In the genomic region with DNA sequence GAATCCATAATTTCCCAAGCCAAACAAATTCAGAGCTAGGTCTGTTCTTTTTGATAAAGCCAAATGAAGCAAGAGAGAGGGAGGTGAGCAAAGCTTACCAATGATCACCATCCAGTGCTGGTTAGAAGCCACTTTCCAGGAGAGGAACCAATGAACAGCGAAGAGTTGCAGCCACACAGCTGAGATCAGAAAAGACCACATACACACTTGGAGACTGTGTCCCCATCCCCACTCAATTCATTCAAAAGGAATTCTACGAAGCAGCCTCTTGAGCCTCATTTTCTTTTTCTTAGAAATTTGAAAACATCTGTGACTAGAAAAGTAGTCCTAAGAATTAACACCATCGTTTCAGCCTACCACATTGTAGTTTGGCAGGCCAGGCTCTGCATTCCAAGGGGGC, we compare ENCODE assay signal across 21 cellular contexts. TPM values are rescaled to one million over a fixed set of nuclear protein-coding genes. Genes with fewer than 3 reads are reported as not detected.
DNase-seq lines count a peak whose midpoint lies in the region; ATAC-seq and TF ChIP-seq lines count a peak whose summit lies in the region.
"Had no signal": no experiment of that assay in that cellular context is flagged by ENCODE, and none has a peak within 500 bp of the region (broad histone marks: within the 10 kb centered on the region; RNA-seq: fewer than 3 reads in every experiment).

No MANE protein-coding gene starts in this region.

- peaks cover 16 to 40% of the 10 kb centered on the region in 2 donors for H3K36me3 ChIP-seq in body of pancreas (replicated peaks in 1 of 2; ENCODE audit: insufficient read depth in 1 of 2, low read depth in 2 of 2)

- H3K27me3 Mint-ChIP-seq in activated naive CD4-positive, alpha-beta T cell treated with anti-CD3 and anti-CD28 coated beads, Interleukin-2, amount 10 ng/mL, durations not matched to agents 7 days and 5 days: peaks cover 7% of the 10 kb centered on the region
- H3K27me3 Mint-ChIP-seq: CD4-positive, alpha-beta memory T cell; IgD-negative memory B cell had no signal

- CTCF ChIA-PET in activated naive CD4-positive, alpha-beta T cell treated with anti-CD3 and anti-CD28 coated beads, Interleukin-2, amount 10 ng/mL, durations not matched to agents 7 days and 5 days (lab: Charles Lee): interaction anchor here (1.3 to 10.2 kb wide), 2 partner anchors 68 to 350 kb away, joined by 3 to 128 read pairs; no protein-coding TSS in a partner anchor

- TF ChIP-seq POLR2A in NB4 (IDR thresholded peaks at IDR 0.05; ENCODE audit: extremely low read depth, insufficient read length) (no peak), body of pancreas (IDR thresholded peaks at IDR 0.05) (no peak)

- peaks cover 47% of the 10 kb centered on the region for H3K36me3 Mint-ChIP-seq in activated naive CD4-positive, alpha-beta T cell treated with anti-CD3 and anti-CD28 coated beads, Interleukin-2, amount 10 ng/mL, durations not matched to agents 7 days and 5 days

- H3K27me3 ChIP-seq in body of pancreas: no peaks in the 10 kb centered on the region

- peak overlapping the region; percentile 22 for H3K27ac Mint-ChIP-seq in activated naive CD4-positive, alpha-beta T cell treated with anti-CD3 and anti-CD28 coated beads, Interleukin-2, amount 10 ng/mL, durations not matched to agents 7 days and 5 days

- peak overlapping the region in 2 of 4 donors; percentile 69 to 84 for H3K27ac ChIP-seq in body of pancreas

- H3K9me3 Mint-ChIP-seq in activated naive CD4-positive, alpha-beta T cell treated with anti-CD3 and anti-CD28 coated beads, Interleukin-2, amount 10 ng/mL, durations not matched to agents 7 days and 5 days: no peaks in the 10 kb centered on the region
- H3K9me3 Mint-ChIP-seq: CD4-positive, alpha-beta memory T cell; IgD-negative memory B cell had no signal

- ATAC-seq in left lobe of liver: peak; percentile 13
- ATAC-seq in body of pancreas: no peak

- peaks cover 15% of the 10 kb centered on the region for H3K4me1 Mint-ChIP-seq in activated naive CD4-positive, alpha-beta T cell treated with anti-CD3 and anti-CD28 coated beads, Interleukin-2, amount 10 ng/mL, durations not matched to agents 7 days and 5 days

- no peaks in the 10 kb centered on the region for H3K9me3 ChIP-seq in body of pancreas
- H3K9me3 ChIP-seq: HAP-1 had no signal

- no peak for DNase-seq in activated naive CD4-positive, alpha-beta T cell treated with anti-CD3 and anti-CD28 coated beads, Interleukin-2, amount 10 ng/mL, durations not matched to agents 7 days and 5 days
- no peak for DNase-seq in activated naive CD4-positive, alpha-beta T cell (lab: John Stamatoyannopoulos, UW)
- no peak for DNase-seq in NB4 (ENCODE audit: low read depth)
- DNase-seq in left lobe of liver (ENCODE audit: low spot score): no peak
- no peak for DNase-seq in putamen (ENCODE audit: low spot score)
- DNase-seq in NCI-H2081 treated with DMSO at 0.1 percent for 48 hours (lab: John Stamatoyannopoulos, UW): no peak
- DNase-seq in body of pancreas: no peak
- DNase-seq: ACHN; AML-193; DMS79; NCI-H187; NCI-H69; NK-92 treated with Interleukin-12 subunit alpha and Interleukin-12 subunit beta, amount 100 ng/mL, for 24 hours; OCI-M1; SIG-M5 had no signal

- H3K4me3 ChIP-seq in NB4 (ENCODE audit: low read depth, low read length): peak overlapping the region; percentile 13
- no peak overlapping the region for H3K4me3 ChIP-seq in body of pancreas
- H3K4me3 ChIP-seq: HAP-1 had no signal

- intact Hi-C loops in body of pancreas (cut with DNase I): loop anchor here (10.0 kb wide), 1 partner anchor 75 kb away; no protein-coding TSS in a partner anchor

- H3K4me1 ChIP-seq in body of pancreas: peaks cover 38% of the 10 kb centered on the region
- H3K4me1 ChIP-seq: HAP-1 had no signal

- no peak overlapping the region for H3K4me3 Mint-ChIP-seq in activated naive CD4-positive, alpha-beta T cell treated with anti-CD3 and anti-CD28 coated beads, Interleukin-2, amount 10 ng/mL, durations not matched to agents 7 days and 5 days
- H3K4me3 Mint-ChIP-seq: CD4-positive, alpha-beta memory T cell had no signal

- 72 to 73% methylated on average over 3 of the region's 3 CpGs for WGBS in body of pancreas, 2 donors

- TF ChIP-seq CTCF in NB4 (IDR thresholded peaks at IDR 0.05; ENCODE audit: low read depth, low read length) (no peak), body of pancreas (IDR thresholded peaks at IDR 0.05) (no peak)

RNA-seq across cellular contexts. Expression of a gene that starts 9.1 kb away (rescaled TPM):
- total RNA-seq in left lobe of liver (35.4 TPM), body of pancreas (10 to 100 TPM; 19.8 to 25.7 TPM)

RNA-seq across cellular contexts. Expression of a gene that starts 18.2 kb away (rescaled TPM):
- 0.10 TPM for total RNA-seq in left lobe of liver
- total RNA-seq in body of pancreas: 1 to 10 TPM in 1 of 2 donors, under 1 TPM in 1; 0.52 to 7.6 TPM
- total RNA-seq: CD4-positive, alpha-beta memory T cell; HT-29; RPMI7951 had no signal

RNA-seq across cellular contexts. Expression of a gene that starts 47.2 kb away (rescaled TPM):
- total RNA-seq in left lobe of liver (5.4 TPM), body of pancreas (1 to 10 TPM; 2.6 to 4.2 TPM)
- total RNA-seq: CD4-positive, alpha-beta memory T cell; HT-29; LHCN-M2; RPMI7951 had no signal

RNA-seq across cellular contexts. Expression of a gene that starts 47.4 kb away (rescaled TPM):
- 2.2 TPM for total RNA-seq in left lobe of liver
- total RNA-seq in body of pancreas: 1 to 10 TPM in 1 of 2 donors, under 1 TPM in 1; 0.52 to 2.6 TPM
- total RNA-seq: CD4-positive, alpha-beta memory T cell; HT-29; LHCN-M2; RPMI7951 had no signal

RNA-seq across cellular contexts. Expression of a gene that starts 58.6 kb away (rescaled TPM):
- 83.7 TPM for total RNA-seq in left lobe of liver
- total RNA-seq in body of pancreas: 100 to 1,000 TPM in 1 of 2 donors, 10 to 100 TPM in 1; 54.0 to 103 TPM
